In the genomic region with DNA sequence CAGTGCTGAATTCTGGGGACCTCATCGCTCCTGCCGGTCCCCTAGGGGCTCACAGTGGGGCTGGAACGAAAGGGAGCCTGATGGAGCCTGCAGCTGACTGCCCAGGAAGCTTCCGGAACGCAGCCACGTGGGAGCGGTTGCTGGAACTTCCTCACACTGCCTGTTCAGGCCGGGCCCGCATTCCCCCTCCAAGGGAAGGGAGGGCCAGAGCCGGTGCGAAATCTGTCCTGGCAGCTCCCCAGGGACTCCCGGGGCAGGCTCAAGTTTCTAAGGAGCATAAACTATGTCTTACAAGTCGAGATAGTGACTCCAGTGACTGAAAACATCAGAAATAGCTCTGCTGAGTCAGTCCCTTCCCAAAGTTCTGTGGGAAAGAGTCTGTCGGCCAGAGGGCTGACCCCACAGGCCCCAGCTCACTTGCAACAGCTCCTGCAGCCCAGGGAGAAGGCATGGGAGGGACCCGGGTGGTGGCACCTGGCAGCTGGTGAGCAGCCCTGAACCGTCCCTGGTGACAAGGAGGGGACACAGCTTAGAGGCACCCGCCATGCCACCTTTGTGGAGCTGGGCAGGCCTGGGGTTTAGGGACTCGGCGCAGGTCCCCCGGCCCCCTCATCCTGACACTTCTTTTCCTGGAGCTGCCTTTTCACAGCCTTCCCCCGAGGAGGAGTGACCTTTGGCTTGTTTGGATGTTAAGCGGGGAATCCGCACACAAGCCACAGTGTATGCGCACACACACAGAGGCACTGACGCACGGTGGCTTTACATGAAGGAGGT, we compare ENCODE assay signal across 10 cellular contexts. TPM values are rescaled to one million over a fixed set of nuclear protein-coding genes. Genes with fewer than 3 reads are reported as not detected.
DNase-seq lines count a peak whose midpoint lies in the region; ATAC-seq and TF ChIP-seq lines count a peak whose summit lies in the region.
"Had no signal": no experiment of that assay in that cellular context is flagged by ENCODE, and none has a peak within 500 bp of the region (broad histone marks: within the 10 kb centered on the region; RNA-seq: fewer than 3 reads in every experiment).

No MANE protein-coding gene starts in this region.

- H3K27ac Mint-ChIP-seq in progenitor cell of endocrine pancreas = no peak overlapping the region

- no peaks in the 10 kb centered on the region for H3K9me3 ChIP-seq in DND-41 (ENCODE audit: insufficient read depth, low read length, severe bottlenecking)

- H3K36me3 ChIP-seq in DND-41 (ENCODE audit: insufficient read depth, low read length) = no peaks in the 10 kb centered on the region

- peaks cover 11% of the 10 kb centered on the region for H3K9me3 Mint-ChIP-seq in progenitor cell of endocrine pancreas (ENCODE audit: low read depth)

- no peak overlapping the region for H3K4me3 Mint-ChIP-seq in progenitor cell of endocrine pancreas (ENCODE audit: low read depth)

- no peaks in the 10 kb centered on the region for H3K27me3 ChIP-seq in DND-41 (ENCODE audit: insufficient read depth, low read length, poor library complexity)

- H3K79me2 ChIP-seq in DND-41 (ENCODE audit: insufficient read depth, low read length) = no peaks in the 10 kb centered on the region

- TF ChIP-seq CTCF in DND-41 (IDR thresholded peaks at IDR 0.05; ENCODE audit: borderline replicate concordance, extremely low read depth, low read length, poor library complexity, severe bottlenecking) = no peak
- TF ChIP-seq CTCF in progenitor cell of endocrine pancreas (IDR thresholded peaks at IDR 0.05; ENCODE audit: unreplicated experiment) = no peak

- H3K9ac ChIP-seq in DND-41 (ENCODE audit: low read depth, low read length) = no peak overlapping the region

- no peak overlapping the region for H3K4me2 ChIP-seq in DND-41 (ENCODE audit: insufficient read depth, low read length)

- H3K4me1 Mint-ChIP-seq in progenitor cell of endocrine pancreas (ENCODE audit: low read depth) = no peaks in the 10 kb centered on the region

- H4K20me1 ChIP-seq in DND-41 (ENCODE audit: insufficient read depth, low read length) = no peaks in the 10 kb centered on the region

- no peaks in the 10 kb centered on the region for H3K27me3 Mint-ChIP-seq in progenitor cell of endocrine pancreas

- no peak overlapping the region for H3K27ac ChIP-seq in DND-41 (ENCODE audit: low read length)

- H3K36me3 Mint-ChIP-seq in progenitor cell of endocrine pancreas (ENCODE audit: insufficient read depth) = peaks cover 2% of the 10 kb centered on the region

- intact Hi-C loops in Right ventricle myocardium superior (cut with DNase I) (no loop called here), posterior vena cava (cut with DNase I) (loop anchor here in 1 of 2 donors (10.0 kb wide), 1 partner anchor 1413 kb away; no protein-coding TSS in a partner anchor)

- DNase-seq in DND-41 = no peak
- peak; percentile 64 for DNase-seq in UCSD-AML1 (lab: John Stamatoyannopoulos, UW; ENCODE audit: unreplicated experiment)
- peak; percentile 85 for DNase-seq in Right ventricle myocardium superior
- DNase-seq in posterior vena cava (ENCODE audit: low spot score) = peak; percentile 95
- DNase-seq in progenitor cell of endocrine pancreas (ENCODE audit: low spot score, unreplicated experiment) = no peak
- no peak for DNase-seq in NCI-H510A (lab: John Stamatoyannopoulos, UW)
- DNase-seq: NCI-H2107; stimulated activated CD4-positive, alpha-beta T cell treated with anti-CD3 and anti-CD28 coated beads, Interleukin-4, amount 100 ng/mL, for 1 hour had no signal

- no peak overlapping the region for H2AFZ ChIP-seq in DND-41 (ENCODE audit: low read depth, low read length)

- ATAC-seq in DND-41 (ENCODE audit: insufficient read depth, low read depth) = 0 out of 3 replicates have a peak, but pooled peaks have one; percentile 24
- peak; percentile 81 for ATAC-seq in Right ventricle myocardium superior (ENCODE audit: poor library complexity)
- ATAC-seq in HG02798 (IDR thresholded peaks at IDR 0.05; ENCODE audit: poor library complexity, unreplicated experiment) = no peak
- ATAC-seq in HG02884 (IDR thresholded peaks at IDR 0.05; ENCODE audit: unreplicated experiment) = no peak

- H3K4me1 ChIP-seq in DND-41 (ENCODE audit: insufficient read depth, low read length) = no peaks in the 10 kb centered on the region

- H3K4me3 ChIP-seq in DND-41 (ENCODE audit: low read depth in 1 of 2, low read length in 2 of 2) = no peak overlapping the region

RNA-seq across cellular contexts. Expression of a gene that starts 47.6 kb away (rescaled TPM):
- 34.5 TPM for total RNA-seq in Right ventricle myocardium superior
- 10 to 100 TPM; 54.1 to 63.1 TPM for total RNA-seq in posterior vena cava
- 81.2 and 86.2 TPM in 2 replicates for total RNA-seq in progenitor cell of endocrine pancreas

Comparison
In these comparisons a context has a peak if more than half of its experiments do, and no peak if none do; other contexts are left out.
1. ATAC-seq: peak in DND-41 (single experiment) and Right ventricle myocardium superior (single experiment); none in HG02798 (single experiment) and HG02884 (single experiment).
2. DNase-seq: peak in UCSD-AML1 (single experiment), Right ventricle myocardium superior (single experiment) and posterior vena cava (single experiment); none in DND-41 (single experiment), progenitor cell of endocrine pancreas (single experiment) and NCI-H510A (single experiment).